Comparison of ENCODE assay signal across 11 cellular contexts in the genomic region with DNA sequence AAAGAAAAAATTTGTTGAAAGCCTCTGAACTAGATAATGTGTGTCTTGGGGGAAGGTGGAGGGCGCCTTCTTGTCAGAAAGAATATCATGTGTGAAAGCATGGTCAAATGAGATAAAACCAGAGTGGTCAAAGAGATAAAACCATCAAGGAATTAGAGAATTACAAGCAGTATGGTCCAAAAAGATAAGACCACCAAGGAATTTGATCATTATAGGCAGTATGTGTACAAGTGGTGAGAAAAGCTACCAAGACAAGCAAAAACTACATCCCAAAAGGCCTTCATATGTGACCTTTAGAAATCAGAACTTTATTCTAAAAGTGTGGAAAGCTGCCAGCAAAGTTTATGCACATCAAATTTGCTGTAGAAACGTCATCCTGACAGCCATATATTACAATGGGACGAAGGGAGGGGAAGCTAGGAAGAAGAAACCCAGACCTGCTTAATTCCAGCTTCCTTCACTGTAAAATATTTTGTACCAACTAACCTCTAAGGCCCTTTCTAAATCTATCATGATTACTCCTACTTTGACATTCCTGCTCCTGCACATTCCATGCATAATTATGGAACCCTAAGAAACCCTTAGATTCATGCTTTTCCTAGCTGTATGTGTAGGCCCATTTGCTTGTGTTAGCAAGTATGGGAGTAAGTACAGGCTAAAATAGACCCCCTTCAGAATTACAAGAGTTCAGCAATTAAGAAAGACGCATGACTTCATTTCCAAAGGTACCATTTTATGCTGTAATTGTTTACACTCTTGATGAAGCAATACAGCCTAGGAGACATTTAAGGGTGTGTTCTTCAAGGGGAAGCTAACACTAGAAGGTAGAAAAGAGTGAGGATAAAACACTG. TPM values are rescaled to one million over a fixed set of nuclear protein-coding genes. Genes with fewer than 3 reads are reported as not detected.
A peak's percentile ranks its signal among the peaks of the same experiment; 100 is the strongest.
DNase-seq lines count a peak whose midpoint lies in the region; ATAC-seq and TF ChIP-seq lines count a peak whose summit lies in the region.
"Had no signal": no experiment of that assay in that cellular context is flagged by ENCODE, and none has a peak within 500 bp of the region (broad histone marks: within the 10 kb centered on the region; RNA-seq: fewer than 3 reads in every experiment).

No MANE protein-coding gene starts in this region.

- TF ChIP-seq CTCF in SK-N-SH (IDR thresholded peaks at IDR 0.05) (no peak), tibial nerve (IDR thresholded peaks at IDR 0.05) (no peak), sigmoid colon (IDR thresholded peaks at IDR 0.05) (no peak)

- 65% methylated on average over 4 of the region's 4 CpGs for WGBS in SK-N-SH (ENCODE audit: low lambda C conversion rate)
- 60 to 73% methylated on average over 4 of the region's 4 CpGs for WGBS in tibial nerve, 2 donors
- WGBS in sigmoid colon, 2 donors = 64 to 66% methylated on average over 4 of the region's 4 CpGs

- TF ChIP-seq EP300 in SK-N-SH (IDR thresholded peaks at IDR 0.05; ENCODE audit: borderline replicate concordance in 1 of 2, low read depth in 1 of 2, low read length in 1 of 2) (no peak), tibial nerve (IDR thresholded peaks at IDR 0.05) (no peak), sigmoid colon (IDR thresholded peaks at IDR 0.05) (no peak)

- CTCF ChIA-PET in SK-N-SH (lab: Yijun Ruan, JAX) = no interaction called here

- H3K9me2 ChIP-seq in SK-N-SH = no peaks in the 10 kb centered on the region

- H2AFZ ChIP-seq in SK-N-SH (ENCODE audit: low read depth) = no peak overlapping the region

- H3K36me3 ChIP-seq in SK-N-SH (replicated peaks in 1 of 2; ENCODE audit: control insufficient read depth in 1 of 2, insufficient read depth in 2 of 2, low read length in 1 of 2) (no peaks in the 10 kb centered on the region), tibial nerve (no peaks in the 10 kb centered on the region), sigmoid colon (no peaks in the 10 kb centered on the region)

- H4K20me1 ChIP-seq in SK-N-SH (ENCODE audit: insufficient read depth) = no peaks in the 10 kb centered on the region

- DNase-seq in SK-N-SH = no peak
- peak; percentile 66 for DNase-seq in OCI-M2 (lab: John Stamatoyannopoulos, UW; ENCODE audit: unreplicated experiment)
- peak; percentile 36 for DNase-seq in iris pigment epithelial cell (ENCODE audit: low read depth)
- no peak for DNase-seq in tibial nerve (ENCODE audit: low spot score in 2 of 2)
- DNase-seq in sigmoid colon = no peak
- no peak for DNase-seq in Ammon's horn (ENCODE audit: low spot score)
- DNase-seq: naive thymus-derived CD8-positive, alpha-beta T cell had no signal

- no peaks in the 10 kb centered on the region for H3F3A ChIP-seq in SK-N-SH (replicated peaks; ENCODE audit: insufficient read depth)

- intact Hi-C loops in sigmoid colon (cut with DNase I) = no loop called here

- no peak overlapping the region for H3K9ac ChIP-seq in SK-N-SH

- H3K4me1 ChIP-seq in SK-N-SH (ENCODE audit: control insufficient read depth in 1 of 2, insufficient read depth in 2 of 2, low read depth in 1 of 2, low read length in 1 of 2) = peaks cover 3 to 18% of the 10 kb centered on the region in 2 experiments; a peak in 3 of 4 replicates
- H3K4me1 ChIP-seq in tibial nerve = peaks cover 0 to 35% (median 3%) of the 10 kb centered on the region in 4 donors
- peaks cover 0 to 41% (median 24%) of the 10 kb centered on the region in 4 donors for H3K4me1 ChIP-seq in sigmoid colon

- ATAC-seq in SK-N-SH treated with all-trans-retinoic acid at 6 μM for 48 hours = peak; percentile 56
- no peak for ATAC-seq in GM18868 (IDR thresholded peaks at IDR 0.05; ENCODE audit: unreplicated experiment)
- ATAC-seq: activated naive CD4-positive, alpha-beta T cell treated with anti-CD3 and anti-CD28 coated beads, Interleukin-2, amount 50 U/mL, for 72 hours; naive thymus-derived CD8-positive, alpha-beta T cell; stimulated activated memory B cell treated with anti-CD40 and anti-IgM and Interleukin-4, amounts not matched to agents 10 μg/mL and 1 μg/mL and 100 μg/mL, for 72 hours had no signal

- TF ChIP-seq RAD21 in SK-N-SH (IDR thresholded peaks at IDR 0.05; ENCODE audit: low read length) = no peak

- H3K27me3 ChIP-seq in SK-N-SH (ENCODE audit: insufficient read depth) (no peaks in the 10 kb centered on the region), tibial nerve (no peaks in the 10 kb centered on the region), sigmoid colon (no peaks in the 10 kb centered on the region)

- H3K27ac ChIP-seq in SK-N-SH (ENCODE audit: low read depth in 2 of 2, low read length in 1 of 2) (no peak overlapping the region), tibial nerve (peak overlapping the region in 3 of 4 donors; percentile 38 to 63 (median 51)), sigmoid colon (peak overlapping the region in 1 of 4 donors; percentile 54)

- H3K4me3 ChIP-seq in SK-N-SH (ENCODE audit: low read depth in 2 of 2, low read length in 1 of 2) = no peak overlapping the region
- no peak overlapping the region for H3K4me3 ChIP-seq in tibial nerve
- H3K4me3 ChIP-seq in sigmoid colon = no peak overlapping the region

- TF ChIP-seq POLR2A in tibial nerve (IDR thresholded peaks at IDR 0.05) (no peak), sigmoid colon (IDR thresholded peaks at IDR 0.05) (no peak)

- no peaks in the 10 kb centered on the region for H3K79me2 ChIP-seq in SK-N-SH (ENCODE audit: insufficient read depth)

- H3K9me3 ChIP-seq in SK-N-SH (0 out of 2 replicates have a peak, but pooled peaks cover 3% of the 10 kb centered on the region), tibial nerve (no peaks in the 10 kb centered on the region), sigmoid colon (no peaks in the 10 kb centered on the region)

- H3K4me2 ChIP-seq in SK-N-SH = no peak overlapping the region

- POLR2A ChIA-PET in SK-N-SH (lab: Yijun Ruan, JAX) = no interaction called here

TF ChIP-seq in SK-N-SH treated with all-trans-retinoic acid at 6 μM for 48 hours, 23 proteins besides CTCF, POLR2A, EP300 and RAD21:
- TF ChIP-seq GLIS3 (CRISPR knock-in tag; IDR thresholded peaks at IDR 0.05) (no peak), ISL1 (CRISPR knock-in tag; IDR thresholded peaks at IDR 0.05) (peak; percentile 46; the same call in 1 of the 2 replicates)

TF ChIP-seq in SK-N-SH, 30 proteins besides CTCF, POLR2A, EP300 and RAD21:
- TF ChIP-seq MEF2A (IDR thresholded peaks at IDR 0.05; ENCODE audit: borderline replicate concordance, low read depth) = no peak
- no peak for TF ChIP-seq NRF1 (IDR thresholded peaks at IDR 0.05; ENCODE audit: low read depth, low read length)
- no peak for TF ChIP-seq NFIC (IDR thresholded peaks at IDR 0.05; ENCODE audit: borderline replicate concordance)
- TF ChIP-seq SMC3 (IDR thresholded peaks at IDR 0.05; ENCODE audit: low read depth, low read length) = no peak
- TF ChIP-seq MXI1 (IDR thresholded peaks at IDR 0.05; ENCODE audit: low read depth, low read length) = no peak
- TF ChIP-seq, protein P1, sequence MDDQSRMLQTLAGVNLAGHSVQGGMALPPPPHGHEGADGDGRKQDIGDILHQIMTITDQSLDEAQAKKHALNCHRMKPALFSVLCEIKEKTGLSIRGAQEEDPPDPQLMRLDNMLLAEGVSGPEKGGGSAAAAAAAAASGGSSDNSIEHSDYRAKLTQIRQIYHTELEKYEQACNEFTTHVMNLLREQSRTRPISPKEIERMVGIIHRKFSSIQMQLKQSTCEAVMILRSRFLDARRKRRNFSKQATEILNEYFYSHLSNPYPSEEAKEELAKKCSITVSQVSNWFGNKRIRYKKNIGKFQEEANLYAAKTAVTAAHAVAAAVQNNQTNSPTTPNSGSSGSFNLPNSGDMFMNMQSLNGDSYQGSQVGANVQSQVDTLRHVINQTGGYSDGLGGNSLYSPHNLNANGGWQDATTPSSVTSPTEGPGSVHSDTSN (IDR thresholded peaks at IDR 0.05) = no peak; the same call in 1 of the 2 replicates
- no peak for TF ChIP-seq ELF1 (IDR thresholded peaks at IDR 0.05)
- no peak for TF ChIP-seq GABPA (IDR thresholded peaks at IDR 0.05; ENCODE audit: low read depth)
- TF ChIP-seq FOXJ3 (CRISPR knock-in tag; IDR thresholded peaks at IDR 0.05) = no peak

RNA-seq across cellular contexts. Expression of gene LGR4, which starts 51.6 kb away (rescaled TPM):
- polyA plus RNA-seq in SK-N-SH (2012; rRNA removed) (2.6 and 4.6 TPM in 2 replicates), sigmoid colon (10 to 100 TPM; 11.3 to 23.5 (median 12.6) TPM)
- polyA plus RNA-seq in SK-N-SH (2012; cell fraction: cytosol; rRNA removed) = 3.2 and 3.4 TPM in 2 replicates
- polyA plus RNA-seq in SK-N-SH (2012; cell fraction: nucleus; rRNA removed) = 6.5 and 9.3 TPM in 2 replicates
- total RNA-seq in tibial nerve (10 to 100 TPM; 26.5 to 51.3 (median 31.9) TPM), sigmoid colon (10 to 100 TPM; 29.9 to 44.3 (median 38.6) TPM)

RNA-seq across cellular contexts. Expression of gene CCDC34, which starts 57.9 kb away (rescaled TPM):
- 5.7 and 6.7 TPM in 2 replicates for polyA plus RNA-seq in SK-N-SH (2012; rRNA removed)
- 7.5 and 9.5 TPM in 2 replicates for polyA plus RNA-seq in SK-N-SH (2012; cell fraction: cytosol; rRNA removed)
- polyA plus RNA-seq in SK-N-SH (2012; cell fraction: nucleus; rRNA removed) = 3.0 and 4.8 TPM in 2 replicates
- 10 to 100 TPM in 1 of 4 donors, 1 to 10 TPM in 3; 1.4 to 11.5 (median 4.7) TPM for total RNA-seq in tibial nerve
- total RNA-seq in sigmoid colon = 1 to 10 TPM; 2.0 to 4.3 (median 3.1) TPM
- 10 to 100 TPM in 1 of 3 donors, 1 to 10 TPM in 2; 6.6 to 10.4 (median 9.2) TPM for polyA plus RNA-seq in sigmoid colon

Comparison
In these comparisons a context has a peak if more than half of its experiments do, and no peak if none do; other contexts are left out.
1. DNase-seq: peak in OCI-M2 (single experiment) and iris pigment epithelial cell (single experiment); none in SK-N-SH (single experiment), tibial nerve (0 of 2), sigmoid colon (single experiment) and Ammon's horn (single experiment).
2. H3K27ac ChIP-seq: peak in tibial nerve (3 of 4); none in SK-N-SH (0 of 2).